Comparison of ENCODE assay signal across 17 cellular contexts in genomic region chr11:57478971-57479663, GRCh38. TPM values are rescaled to one million over a fixed set of nuclear protein-coding genes. Genes with fewer than 3 reads are reported as not detected.
"Had no signal": no experiment of that assay in that cellular context is flagged by ENCODE, and none has a peak within 500 bp of the region (broad histone marks: within the 10 kb centered on the region; RNA-seq: fewer than 3 reads in every experiment).

No MANE protein-coding gene starts in this region.

- DNase-seq: activated naive CD4-positive, alpha-beta T cell treated with anti-CD3 and anti-CD28 coated beads for 36 hours; heart left ventricle; lower lobe of right lung; right lobe of liver; stimulated activated CD4-positive, alpha-beta T cell treated with anti-CD3 and anti-CD28 coated beads, Interleukin-4, amount 100 ng/mL, for 4 hours; stimulated activated CD8-positive, alpha-beta memory T cell treated with anti-CD3 and anti-CD28 coated beads, Interleukin-4, amount 100 ng/mL, for 48 hours; stimulated activated naive CD4-positive, alpha-beta T cell treated with Interleukin-2 at 50 U/mL for 16 hours had no signal

- ATAC-seq: heart left ventricle, lower lobe of right lung had no signal

- H3K9me3 Mint-ChIP-seq: activated naive CD4-positive, alpha-beta T cell treated with anti-CD3 and anti-CD28 coated beads for 36 hours; activated T-helper 1 cell treated with anti-CD3 and anti-CD28 coated beads, Interleukin-12 subunit alpha, Interleukin-12 subunit beta, Interleukin-2, Interleukin-4 antibody, amounts not matched to agents 30 ng/mL and 10 ng/mL and 1 ng/mL, durations not matched to agents 14 hours and 24 hours and 36 hours; mesothelial cell of epicardium had no signal

- H3K36me3 ChIP-seq: ascending aorta, lower lobe of right lung, suprapubic skin had no signal

- H3K36me3 Mint-ChIP-seq: mesothelial cell of epicardium had no signal

- H3K4me3 Mint-ChIP-seq: activated naive CD4-positive, alpha-beta T cell treated with anti-CD3 and anti-CD28 coated beads for 36 hours; activated T-helper 1 cell treated with anti-CD3 and anti-CD28 coated beads, Interleukin-12 subunit alpha, Interleukin-12 subunit beta, Interleukin-2, Interleukin-4 antibody, amounts not matched to agents 30 ng/mL and 10 ng/mL and 1 ng/mL, durations not matched to agents 14 hours and 24 hours and 36 hours; mesothelial cell of epicardium had no signal

- H3K4me3 ChIP-seq: ascending aorta, heart left ventricle, lower lobe of right lung, right lobe of liver, smooth muscle cell, suprapubic skin had no signal

- H3K27ac ChIP-seq: ascending aorta, heart left ventricle, lower lobe of right lung, suprapubic skin had no signal

- H3K27me3 ChIP-seq: right lobe of liver had no signal

- H3K27ac Mint-ChIP-seq: activated naive CD4-positive, alpha-beta T cell treated with anti-CD3 and anti-CD28 coated beads for 36 hours; activated T-helper 1 cell treated with anti-CD3 and anti-CD28 coated beads, Interleukin-12 subunit alpha, Interleukin-12 subunit beta, Interleukin-2, Interleukin-4 antibody, amounts not matched to agents 30 ng/mL and 10 ng/mL and 1 ng/mL, durations not matched to agents 14 hours and 24 hours and 36 hours; mesothelial cell of epicardium had no signal

- H3K4me2 ChIP-seq: smooth muscle cell had no signal

RNA-seq across cellular contexts. Expression of gene RTN4RL2, which starts 18.8 kb away (rescaled TPM):
- total RNA-seq: activated T-helper 1 cell treated with anti-CD3 and anti-CD28 coated beads, Interleukin-12 subunit alpha, Interleukin-12 subunit beta, Interleukin-2, Interleukin-4 antibody, amounts not matched to agents 30 ng/mL and 10 ng/mL and 1 ng/mL, durations not matched to agents 14 hours and 24 hours and 36 hours; dermis microvascular lymphatic vessel endothelial cell; smooth muscle cell had no signal

RNA-seq across cellular contexts. Expression of gene TIMM10, which starts 51.4 kb away (rescaled TPM):
- total RNA-seq: ascending aorta had no signal

RNA-seq across cellular contexts. Expression of gene SMTNL1, which starts 58.3 kb away (rescaled TPM):
- total RNA-seq: activated CD8-positive, alpha-beta memory T cell treated with anti-CD3 and anti-CD28 coated beads for 36 hours; activated naive CD4-positive, alpha-beta T cell treated with anti-CD3 and anti-CD28 coated beads for 36 hours; activated T-helper 1 cell treated with anti-CD3 and anti-CD28 coated beads, Interleukin-12 subunit alpha, Interleukin-12 subunit beta, Interleukin-2, Interleukin-4 antibody, amounts not matched to agents 30 ng/mL and 10 ng/mL and 1 ng/mL, durations not matched to agents 14 hours and 24 hours and 36 hours; ascending aorta; dermis microvascular lymphatic vessel endothelial cell; epithelial cell of proximal tubule; frontal cortex; heart left ventricle; lower lobe of right lung; mesothelial cell of epicardium; posterior vena cava; right lobe of liver; smooth muscle cell; suprapubic skin had no signal
- polyA plus RNA-seq: heart left ventricle, smooth muscle cell had no signal
